In genomic region chr7:131843862-131844261, GRCh38 we compare ENCODE assay signal across 13 cellular contexts.
A peak's percentile ranks its signal among the peaks of the same experiment; 100 is the strongest.
DNase-seq lines count a peak whose midpoint lies in the region; ATAC-seq and TF ChIP-seq lines count a peak whose summit lies in the region.
"Had no signal": no experiment of that assay in that cellular context is flagged by ENCODE, and none has a peak within 500 bp of the region (broad histone marks: within the 10 kb centered on the region; RNA-seq: fewer than 3 reads in every experiment).

No MANE protein-coding gene starts in this region.

- POLR2A ChIA-PET in A673 (lab: Charles Lee; ENCODE audit: low non-redundant PET): interaction anchor here (0.6 to 1.0 kb wide), 2 partner anchors 9 to 10 kb away, joined by 3 to 4 read pairs; no protein-coding TSS in a partner anchor
- POLR2A ChIA-PET in HEK293 (lab: Yijun Ruan, JAX): interaction anchor here (0.6 to 1.4 kb wide), 2 partner anchors 15 to 16 kb away, joined by 3 read pairs; no protein-coding TSS in a partner anchor

- peak; percentile 17 for ATAC-seq in left lung
- ATAC-seq in GM21381 (IDR thresholded peaks at IDR 0.05; ENCODE audit: unreplicated experiment): no peak
- ATAC-seq in GM19351 (IDR thresholded peaks at IDR 0.05; ENCODE audit: unreplicated experiment): no peak
- ATAC-seq in GM21529 (IDR thresholded peaks at IDR 0.05; ENCODE audit: unreplicated experiment): no peak

- DNase-seq in A673 (ENCODE audit: low spot score) (peak; percentile 81), astrocyte of the hippocampus (ENCODE audit: low read depth, low spot score) (peak; percentile 54), left lung (no peak)
- DNase-seq in activated effector memory CD4-positive, alpha-beta T cell treated with Interleukin-2 at 50 U/mL for 16 hours: no peak
- DNase-seq: activated CD4-positive, alpha-beta T cell treated with anti-CD3 and anti-CD28 coated beads, Interleukin-2, amount 50 U/mL, for 48 hours; activated naive CD4-positive, alpha-beta T cell treated with anti-CD3 and anti-CD28 coated beads for 36 hours; NCI-H1417 treated with DMSO at 0.1 percent for 48 hours; T-helper 2 cell had no signal

- CTCF ChIA-PET in A673 (lab: Charles Lee): no interaction called here
- CTCF ChIA-PET in HEK293 (lab: Yijun Ruan, JAX): interaction anchor here (0.6 to 3.4 kb wide), 8 partner anchors 15 to 1041 kb away, joined by 3 to 37 read pairs (median 3); no protein-coding TSS in a partner anchor

- H3K4me3 ChIP-seq in A673 (ENCODE audit: low read depth, low read length, poor library complexity, severe bottlenecking) (no peak overlapping the region), HEK293 (ENCODE audit: low read depth, low read length) (peak overlapping the region; percentile 9; the same call in 1 of the 2 replicates), left lung (no peak overlapping the region)
- H3K4me3 ChIP-seq: BLaER1 had no signal

- H3K27ac ChIP-seq in A673 (ENCODE audit: low read depth, low read length, poor library complexity, severe bottlenecking) (no peak overlapping the region), HEK293 (ENCODE audit: extremely low read depth, low read depth, low read length) (no peak overlapping the region), left lung (no peak overlapping the region)
- H3K27ac ChIP-seq: BLaER1 had no signal

- intact Hi-C loops in A673 (cut with micrococcal nuclease; ENCODE audit: unreplicated experiment): no loop called here
- intact Hi-C loops in left lung (cut with DNase I): no loop called here

- H3K4me1 ChIP-seq in A673 (ENCODE audit: insufficient read depth, low read length, poor library complexity, severe bottlenecking): no peaks in the 10 kb centered on the region
- no peaks in the 10 kb centered on the region for H3K4me1 ChIP-seq in HEK293 (ENCODE audit: control insufficient read depth, insufficient read depth, low read length)
- H3K4me1 ChIP-seq in left lung: no peaks in the 10 kb centered on the region
- H3K4me1 ChIP-seq: BLaER1 had no signal

- H3K36me3 ChIP-seq in A673 (ENCODE audit: insufficient read depth, low read length, poor library complexity, severe bottlenecking) (no peaks in the 10 kb centered on the region), HEK293 (ENCODE audit: control insufficient read depth in 2 of 2, insufficient read depth in 1 of 2, low read length in 2 of 2) (no peaks in the 10 kb centered on the region), left lung (no peaks in the 10 kb centered on the region)
- H3K36me3 ChIP-seq: BLaER1 had no signal

- TF ChIP-seq CTCF in A673 (conservative IDR thresholded peaks at IDR 0.05; ENCODE audit: low read depth, low read length) (no peak), HEK293 (tag by site-specific recombination; IDR thresholded peaks at IDR 0.05) (no peak), left lung (IDR thresholded peaks at IDR 0.05) (no peak)

- H3K9me3 ChIP-seq in A673 (ENCODE audit: low read depth, low read length, poor library complexity, severe bottlenecking) (no peaks in the 10 kb centered on the region), HEK293 (ENCODE audit: control insufficient read depth, insufficient read depth, low read depth, low read length) (no peaks in the 10 kb centered on the region), left lung (no peaks in the 10 kb centered on the region)
- H3K9me3 ChIP-seq: BLaER1 had no signal

- no peaks in the 10 kb centered on the region for H3K27me3 ChIP-seq in A673 (replicated peaks; ENCODE audit: insufficient read depth, low read depth, low read length, poor library complexity)
- peaks cover 0 to 18% of the 10 kb centered on the region in 2 donors for H3K27me3 ChIP-seq in left lung
- H3K27me3 ChIP-seq: BLaER1 had no signal

- BruUV-seq in A673 (replicated peaks; lab: Mats Ljungman, UMichigan): no TSS peak

TF ChIP-seq in HEK293, 187 proteins besides CTCF, POLR2A, EP300 and RAD21 (continues in another document):
- TF ChIP-seq ZNF629 (tag by site-specific recombination; IDR thresholded peaks at IDR 0.05) (peak; percentile 61; the same call in 1 of the 2 replicates), WT1 (tag by site-specific recombination; IDR thresholded peaks at IDR 0.05) (peak; percentile 84), ZNF660 (tag by site-specific recombination; IDR thresholded peaks at IDR 0.05) (peak; percentile 93), ZNF600 (tag by site-specific recombination; IDR thresholded peaks at IDR 0.05) (0 out of 2 replicates have a peak, but pooled peaks have one; percentile 5), ZNF501 (tag by site-specific recombination; IDR thresholded peaks at IDR 0.05) (no peak), ZNF529 (tag by site-specific recombination; IDR thresholded peaks at IDR 0.05; ENCODE audit: insufficient replicate concordance) (no peak), ZNF362 (tag by site-specific recombination; IDR thresholded peaks at IDR 0.05) (peak; percentile 77; the same call in 1 of the 2 replicates), ZNF423 (tag by site-specific recombination; IDR thresholded peaks at IDR 0.05) (no peak), ZNF280C (tag by site-specific recombination; IDR thresholded peaks at IDR 0.05) (no peak), ZEB2 (tag by site-specific recombination; IDR thresholded peaks at IDR 0.05) (0 out of 2 replicates have a peak, but pooled peaks have one; percentile 21), ZNF626 (tag by site-specific recombination; IDR thresholded peaks at IDR 0.05) (no peak)
- TF ChIP-seq, protein P1, sequence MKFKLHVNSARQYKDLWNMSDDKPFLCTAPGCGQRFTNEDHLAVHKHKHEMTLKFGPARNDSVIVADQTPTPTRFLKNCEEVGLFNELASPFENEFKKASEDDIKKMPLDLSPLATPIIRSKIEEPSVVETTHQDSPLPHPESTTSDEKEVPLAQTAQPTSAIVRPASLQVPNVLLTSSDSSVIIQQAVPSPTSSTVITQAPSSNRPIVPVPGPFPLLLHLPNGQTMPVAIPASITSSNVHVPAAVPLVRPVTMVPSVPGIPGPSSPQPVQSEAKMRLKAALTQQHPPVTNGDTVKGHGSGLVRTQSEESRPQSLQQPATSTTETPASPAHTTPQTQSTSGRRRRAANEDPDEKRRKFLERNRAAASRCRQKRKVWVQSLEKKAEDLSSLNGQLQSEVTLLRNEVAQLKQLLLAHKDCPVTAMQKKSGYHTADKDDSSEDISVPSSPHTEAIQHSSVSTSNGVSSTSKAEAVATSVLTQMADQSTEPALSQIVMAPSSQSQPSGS (tag by site-specific recombination; IDR thresholded peaks at IDR 0.05; ENCODE audit: low read depth): peak; percentile 70; the same call in 1 of the 2 replicates
- TF ChIP-seq, protein P2, sequence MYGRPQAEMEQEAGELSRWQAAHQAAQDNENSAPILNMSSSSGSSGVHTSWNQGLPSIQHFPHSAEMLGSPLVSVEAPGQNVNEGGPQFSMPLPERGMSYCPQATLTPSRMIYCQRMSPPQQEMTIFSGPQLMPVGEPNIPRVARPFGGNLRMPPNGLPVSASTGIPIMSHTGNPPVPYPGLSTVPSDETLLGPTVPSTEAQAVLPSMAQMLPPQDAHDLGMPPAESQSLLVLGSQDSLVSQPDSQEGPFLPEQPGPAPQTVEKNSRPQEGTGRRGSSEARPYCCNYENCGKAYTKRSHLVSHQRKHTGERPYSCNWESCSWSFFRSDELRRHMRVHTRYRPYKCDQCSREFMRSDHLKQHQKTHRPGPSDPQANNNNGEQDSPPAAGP (tag by site-specific recombination; IDR thresholded peaks at IDR 0.05): peak; percentile 57

Comparison
In these comparisons a context has a peak if more than half of its experiments do, and no peak if none do; other contexts are left out.
1. DNase-seq: peak in A673 (single experiment) and astrocyte of the hippocampus (single experiment); none in left lung (0 of 2) and activated effector memory CD4-positive, alpha-beta T cell treated with Interleukin-2 at 50 U/mL for 16 hours (single experiment).